In the genomic region with DNA sequence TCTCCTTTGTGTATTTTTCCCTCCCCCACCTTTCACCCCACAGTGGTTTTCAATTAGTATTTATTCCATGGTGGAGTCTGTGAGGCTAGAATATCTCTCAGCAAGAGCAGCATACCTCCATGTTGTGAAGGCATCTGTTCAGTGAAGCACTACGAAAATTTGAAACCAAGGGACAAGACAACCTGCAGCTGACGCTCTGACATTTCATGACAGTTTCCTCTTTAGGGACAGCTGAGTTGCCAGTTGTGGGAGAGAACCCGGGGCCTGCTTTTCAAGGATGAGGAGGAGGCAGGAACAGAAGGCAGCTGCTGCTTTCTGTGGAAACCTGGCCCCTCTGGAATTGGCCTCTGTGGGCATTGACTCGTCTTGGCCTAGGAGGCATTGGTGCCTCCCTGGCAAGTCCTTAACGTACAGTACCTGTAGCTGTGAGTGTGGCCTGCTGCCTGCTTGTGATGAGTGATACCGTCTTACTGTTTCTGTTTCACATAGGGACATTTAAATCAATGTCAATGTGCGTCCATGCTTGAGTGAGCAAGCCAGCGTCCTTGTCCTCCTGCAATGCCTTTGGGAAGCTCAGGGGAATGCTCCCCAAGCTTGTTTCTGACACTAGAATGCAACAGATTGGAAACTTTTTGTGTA, we compare ENCODE assay signal across 1 cellular context.
TF ChIP-seq lines count a peak whose summit lies in the region.

No MANE protein-coding gene starts in this region.

TF ChIP-seq in HepG2, 621 proteins besides CTCF, POLR2A, EP300 and RAD21:
- TF ChIP-seq NCOA5 (CRISPR knock-in tag; IDR thresholded peaks at IDR 0.05): no peak
- TF ChIP-seq NCOR1 (IDR thresholded peaks at IDR 0.05; ENCODE audit: borderline replicate concordance, low read length): no peak
